9 cellular contexts compared by ENCODE assay signal in the genomic region with DNA sequence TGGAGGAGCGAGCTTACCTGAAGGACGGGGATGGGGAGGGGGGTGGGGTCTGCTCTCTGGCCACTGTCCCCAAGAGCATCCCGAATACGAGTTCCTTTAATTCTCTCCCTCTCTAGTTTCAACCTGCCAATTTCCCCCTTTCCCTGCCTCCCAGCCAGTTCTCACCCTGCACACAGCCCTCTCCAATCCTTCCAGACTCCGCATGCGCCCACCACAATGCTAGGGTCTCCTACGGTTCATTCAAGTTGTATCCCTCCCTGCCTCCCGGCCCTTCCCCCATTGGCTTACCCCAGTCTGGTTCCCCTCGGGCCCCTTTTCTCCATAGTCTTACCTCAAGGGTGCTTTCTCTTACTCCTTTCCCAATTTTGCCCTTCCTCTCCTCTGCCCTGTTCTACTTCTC. TPM values are rescaled to one million over a fixed set of nuclear protein-coding genes. Genes with fewer than 3 reads are reported as not detected.
DNase-seq lines count a peak whose midpoint lies in the region; ATAC-seq and TF ChIP-seq lines count a peak whose summit lies in the region.
"Had no signal": no experiment of that assay in that cellular context is flagged by ENCODE, and none has a peak within 500 bp of the region (broad histone marks: within the 10 kb centered on the region; RNA-seq: fewer than 3 reads in every experiment).

No MANE protein-coding gene starts in this region.

- H3K4me3 ChIP-seq in lower lobe of right lung = peak overlapping the region; percentile 62
- H3K4me3 ChIP-seq in tibial artery = peak overlapping the region; percentile 80 to 83

- peak overlapping the region; percentile 4 for H3K27ac Mint-ChIP-seq in MCF 10A (ENCODE audit: low read depth, unreplicated experiment)

- H3K4me1 ChIP-seq in lower lobe of right lung = peaks cover 35% of the 10 kb centered on the region
- H3K4me1 ChIP-seq in tibial artery = peaks cover 0 to 50% (median 25%) of the 10 kb centered on the region in 4 donors

- H3K27ac ChIP-seq in lower lobe of right lung (peak overlapping the region; percentile 78), tibial artery (peak overlapping the region; percentile 94 to 97)

- CTCF ChIA-PET in MCF 10A (lab: Yijun Ruan, JAX) = interaction anchor here (0.9 to 14.2 kb wide), 4 partner anchors 11 to 43 kb away, joined by 3 to 267 read pairs (median 30); no protein-coding TSS in a partner anchor

- H3K27me3 ChIP-seq in lower lobe of right lung (ENCODE audit: low read depth) = no peaks in the 10 kb centered on the region
- no peaks in the 10 kb centered on the region for H3K27me3 ChIP-seq in tibial artery

- H3K4me3 Mint-ChIP-seq in activated T-cell treated with anti-CD3 and anti-CD28 coated beads, Interleukin-2, amount 50 U/mL, for 4 hours = peak overlapping the region; percentile 77
- peak overlapping the region; percentile 73 for H3K4me3 Mint-ChIP-seq in MCF 10A (ENCODE audit: unreplicated experiment)

- H3K36me3 ChIP-seq in lower lobe of right lung (no peaks in the 10 kb centered on the region), tibial artery (peaks cover 13 to 15% (median 15%) of the 10 kb centered on the region in 3 donors)

- H3K9me3 ChIP-seq in lower lobe of right lung (no peaks in the 10 kb centered on the region), tibial artery (no peaks in the 10 kb centered on the region)

- no peak for TF ChIP-seq CTCF in MCF 10A (IDR thresholded peaks at IDR 0.05; ENCODE audit: unreplicated experiment)
- no peak for TF ChIP-seq CTCF in lower lobe of right lung (IDR thresholded peaks at IDR 0.05)
- no peak for TF ChIP-seq CTCF in tibial artery (IDR thresholded peaks at IDR 0.05)

- no peaks in the 10 kb centered on the region for H3K36me3 Mint-ChIP-seq in activated T-cell treated with anti-CD3 and anti-CD28 coated beads, Interleukin-2, amount 50 U/mL, for 4 hours (ENCODE audit: insufficient read depth)
- peaks cover 7% of the 10 kb centered on the region for H3K36me3 Mint-ChIP-seq in MCF 10A (ENCODE audit: insufficient read depth, unreplicated experiment)

- POLR2A ChIA-PET in MCF 10A (lab: Yijun Ruan, JAX) = interaction anchor here (0.6 to 5.7 kb wide), 8 partner anchors 17 to 753 kb away, joined by 3 to 55 read pairs (median 6); a partner anchor contains a TSS

- H3K27me3 Mint-ChIP-seq in activated T-cell treated with anti-CD3 and anti-CD28 coated beads, Interleukin-2, amount 50 U/mL, for 4 hours (ENCODE audit: low read depth) = peaks cover 2% of the 10 kb centered on the region
- H3K27me3 Mint-ChIP-seq in MCF 10A (ENCODE audit: insufficient read depth, unreplicated experiment) = no peaks in the 10 kb centered on the region

- no TSS peak for BruUV-seq in MCF 10A (replicated peaks; lab: Mats Ljungman, UMichigan)

- ATAC-seq in activated T-cell treated with anti-CD3 and anti-CD28 coated beads, Interleukin-2, amount 50 U/mL, for 4 hours = no peak
- ATAC-seq in lower lobe of right lung = no peak
- ATAC-seq in GM19035 (IDR thresholded peaks at IDR 0.05; ENCODE audit: unreplicated experiment) = no peak
- no peak for ATAC-seq in GM19397 (IDR thresholded peaks at IDR 0.05; ENCODE audit: unreplicated experiment)

- peaks cover 27% of the 10 kb centered on the region for H3K4me1 Mint-ChIP-seq in activated T-cell treated with anti-CD3 and anti-CD28 coated beads, Interleukin-2, amount 50 U/mL, for 4 hours (ENCODE audit: low read depth)
- peaks cover 26% of the 10 kb centered on the region for H3K4me1 Mint-ChIP-seq in MCF 10A (ENCODE audit: insufficient read depth, unreplicated experiment)

- DNase-seq in activated T-cell treated with anti-CD3 and anti-CD28 coated beads, Interleukin-2, amount 50 U/mL, for 4 hours = no peak
- DNase-seq in activated T-cell treated with anti-CD3 and anti-CD28 coated beads, Interleukin-2, amount 50 U/mL, for 1 hour = no peak
- DNase-seq in MCF 10A (ENCODE audit: unreplicated experiment) (no peak), lower lobe of right lung (no peak), tibial artery (peak in 1 of 2 donors; percentile 67), NCI-H524 (lab: John Stamatoyannopoulos, UW) (no peak)

- no peaks in the 10 kb centered on the region for H3K9me3 Mint-ChIP-seq in activated T-cell treated with anti-CD3 and anti-CD28 coated beads, Interleukin-2, amount 50 U/mL, for 4 hours
- H3K9me3 Mint-ChIP-seq in MCF 10A (ENCODE audit: unreplicated experiment) = no peaks in the 10 kb centered on the region

- intact Hi-C loops in MCF 10A (cut with micrococcal nuclease) (no loop called here), lower lobe of right lung (cut with DNase I) (no loop called here), tibial artery (cut with DNase I; ENCODE audit: low total_unique reads) (no loop called here)

RNA-seq across cellular contexts. Expression of a gene that starts 0.7 kb away (rescaled TPM):
- under 1 TPM; 0.29 to 0.43 (median 0.38) TPM for total RNA-seq in activated T-cell treated with anti-CD3 and anti-CD28 coated beads, Interleukin-2, amount 50 U/mL, for 4 hours
- total RNA-seq in MCF 10A (2022) (6.4 and 12.0 TPM in 2 replicates), lower lobe of right lung (58.5 TPM)

RNA-seq across cellular contexts. Expression of a gene that starts 6.5 kb away (rescaled TPM):
- total RNA-seq in activated T-cell treated with anti-CD3 and anti-CD28 coated beads, Interleukin-2, amount 50 U/mL, for 4 hours = under 1 TPM; 0.15 to 0.54 (median 0.32) TPM
- total RNA-seq in MCF 10A (2022) (not detected in 2 replicates), lower lobe of right lung (not detected)
- total RNA-seq: renal cortical epithelial cell had no signal

RNA-seq across cellular contexts. Expression of a gene that starts 17.6 kb away (rescaled TPM):
- total RNA-seq in activated T-cell treated with anti-CD3 and anti-CD28 coated beads, Interleukin-2, amount 50 U/mL, for 4 hours = 10 to 100 TPM; 48.3 to 57.8 (median 50.7) TPM
- total RNA-seq in MCF 10A (2022) (35.2 and 39.9 TPM in 2 replicates), lower lobe of right lung (47.9 TPM)

RNA-seq across cellular contexts. Expression of a gene that starts 46.9 kb away (rescaled TPM):
- total RNA-seq in activated T-cell treated with anti-CD3 and anti-CD28 coated beads, Interleukin-2, amount 50 U/mL, for 4 hours = 1 to 10 TPM in 2 of 3 donors, under 1 TPM in 1; 0.87 to 2.5 (median 2.1) TPM
- total RNA-seq in MCF 10A (2022) = 22.3 and 26.3 TPM in 2 replicates
- 186 TPM for total RNA-seq in lower lobe of right lung
